In genomic region chr5:17305024-17305423, GRCh38 we compare ENCODE assay signal across 1 cellular context.
TF ChIP-seq lines count a peak whose summit lies in the region.

No MANE protein-coding gene starts in this region.

TF ChIP-seq in endothelial cell of umbilical vein, 7 proteins besides CTCF, POLR2A, EP300 and RAD21:
- no peak for TF ChIP-seq GATA2 (IDR thresholded peaks at IDR 0.05; ENCODE audit: insufficient read depth, insufficient read length, low read depth, low read length)
- TF ChIP-seq EZH2 (IDR thresholded peaks at IDR 0.05; ENCODE audit: borderline replicate concordance, low read depth, low read length, severe bottlenecking), result no peak
- TF ChIP-seq MYC (IDR thresholded peaks at IDR 0.05; ENCODE audit: low read depth, low read length), result no peak
- TF ChIP-seq FOS (IDR thresholded peaks at IDR 0.05; ENCODE audit: borderline replicate concordance, insufficient read depth, low read length), result no peak
- TF ChIP-seq MAX (IDR thresholded peaks at IDR 0.05; ENCODE audit: insufficient read depth, insufficient read length), result no peak
- TF ChIP-seq JUN (IDR thresholded peaks at IDR 0.05; ENCODE audit: borderline replicate concordance, insufficient read depth, insufficient read length, low read depth), result no peak
- no peak for TF ChIP-seq POLR2AphosphoS5 (IDR thresholded peaks at IDR 0.05; ENCODE audit: insufficient read depth, low read depth, low read length)
